28 cellular contexts compared by ENCODE assay signal in genomic region chr2:191614759-191615158, GRCh38.
"Had no signal": no experiment of that assay in that cellular context is flagged by ENCODE, and none has a peak within 500 bp of the region (broad histone marks: within the 10 kb centered on the region; RNA-seq: fewer than 3 reads in every experiment).

No MANE protein-coding gene starts in this region.

- H3K9ac ChIP-seq: neural progenitor cell had no signal

- H3K36me3 ChIP-seq: left lung, neural progenitor cell, prostate gland, right atrium auricular region, tibial artery, upper lobe of left lung had no signal

- FAIRE-seq: frontal cortex, kidney, urothelium cell line had no signal

- H3K27ac ChIP-seq: dorsolateral prefrontal cortex, left lung, neural progenitor cell, prostate gland, right atrium auricular region, testis, tibial artery, upper lobe of left lung had no signal

- ATAC-seq: left lung; mucosa of descending colon; naive thymus-derived CD4-positive, alpha-beta T cell; sciatic nerve; stimulated activated effector memory CD8-positive, alpha-beta T cell treated with anti-CD3 and anti-CD28 coated beads, Interleukin-12 subunit alpha, Interleukin-12 subunit beta, amount 100 ng/mL, for 72 hours; stimulated activated naive CD8-positive, alpha-beta T cell treated with anti-CD3 and anti-CD28 coated beads, Interleukin-15, Interleukin-2, amounts not matched to agents 100 U/mL and 50 U/mL, for 24 hours had no signal

- H3K4me3 ChIP-seq: dorsolateral prefrontal cortex, left lung, mucosa of descending colon, neural progenitor cell, prostate gland, right atrium auricular region, smooth muscle cell, testis, tibial artery, upper lobe of left lung had no signal

- H3K4me2 ChIP-seq: neural progenitor cell, smooth muscle cell had no signal

- H3K36me3 Mint-ChIP-seq: mesothelial cell of epicardium; neural progenitor cell; stimulated activated effector memory CD8-positive, alpha-beta T cell treated with anti-CD3 and anti-CD28 coated beads, Interleukin-12 subunit alpha, Interleukin-12 subunit beta, amount 100 ng/mL, for 72 hours had no signal

- H3K9me3 ChIP-seq: left lung, mucosa of descending colon, prostate gland, right atrium auricular region, testis, tibial artery, upper lobe of left lung had no signal

- H2AFZ ChIP-seq: neural progenitor cell had no signal

- H3K27me3 Mint-ChIP-seq: naive thymus-derived CD4-positive, alpha-beta T cell had no signal

- H3K4me3 Mint-ChIP-seq: mesothelial cell of epicardium; naive thymus-derived CD4-positive, alpha-beta T cell; nephron; neural progenitor cell; stimulated activated effector memory CD8-positive, alpha-beta T cell treated with anti-CD3 and anti-CD28 coated beads, Interleukin-12 subunit alpha, Interleukin-12 subunit beta, amount 100 ng/mL, for 72 hours had no signal

- DNase-seq: cortex of kidney; dorsolateral prefrontal cortex; effector CD4-positive, alpha-beta T cell; head of caudate nucleus; kidney; left lung; mesenchymal stem cell; mucosa of descending colon; naive thymus-derived CD4-positive, alpha-beta T cell; nucleus accumbens; stimulated activated CD4-positive, alpha-beta T cell treated with anti-CD3 and anti-CD28 coated beads, Interleukin-12 subunit alpha, Interleukin-12 subunit beta, amount 100 ng/mL, for 4 hours; stimulated activated CD4-positive, alpha-beta T cell treated with anti-CD3 and anti-CD28 coated beads, Interleukin-1b, Interleukin-23, amount 100 ng/mL, for 48 hours; stimulated activated CD4-positive, alpha-beta T cell treated with anti-CD3 and anti-CD28 coated beads, Interleukin-4, amount 100 ng/mL, for 1 hour; stimulated activated naive CD8-positive, alpha-beta T cell treated with anti-CD3 and anti-CD28 coated beads, Interleukin-15, Interleukin-2, amounts not matched to agents 100 U/mL and 50 U/mL, for 24 hours; substantia nigra; testis; tibial artery; upper lobe of left lung had no signal

- H3K27me3 ChIP-seq: dorsolateral prefrontal cortex, left lung, neural progenitor cell, right atrium auricular region, testis, tibial artery, upper lobe of left lung had no signal

- H3K4me1 ChIP-seq: neural progenitor cell, prostate gland, right atrium auricular region, testis had no signal

- H3K9me3 Mint-ChIP-seq: mesothelial cell of epicardium; nephron; neural progenitor cell; stimulated activated effector memory CD8-positive, alpha-beta T cell treated with anti-CD3 and anti-CD28 coated beads, Interleukin-12 subunit alpha, Interleukin-12 subunit beta, amount 100 ng/mL, for 72 hours had no signal

- H3K27ac Mint-ChIP-seq: mesothelial cell of epicardium; nephron; neural progenitor cell; stimulated activated effector memory CD8-positive, alpha-beta T cell treated with anti-CD3 and anti-CD28 coated beads, Interleukin-12 subunit alpha, Interleukin-12 subunit beta, amount 100 ng/mL, for 72 hours had no signal

- H3K4me1 Mint-ChIP-seq: neural progenitor cell had no signal
